In the genomic region with DNA sequence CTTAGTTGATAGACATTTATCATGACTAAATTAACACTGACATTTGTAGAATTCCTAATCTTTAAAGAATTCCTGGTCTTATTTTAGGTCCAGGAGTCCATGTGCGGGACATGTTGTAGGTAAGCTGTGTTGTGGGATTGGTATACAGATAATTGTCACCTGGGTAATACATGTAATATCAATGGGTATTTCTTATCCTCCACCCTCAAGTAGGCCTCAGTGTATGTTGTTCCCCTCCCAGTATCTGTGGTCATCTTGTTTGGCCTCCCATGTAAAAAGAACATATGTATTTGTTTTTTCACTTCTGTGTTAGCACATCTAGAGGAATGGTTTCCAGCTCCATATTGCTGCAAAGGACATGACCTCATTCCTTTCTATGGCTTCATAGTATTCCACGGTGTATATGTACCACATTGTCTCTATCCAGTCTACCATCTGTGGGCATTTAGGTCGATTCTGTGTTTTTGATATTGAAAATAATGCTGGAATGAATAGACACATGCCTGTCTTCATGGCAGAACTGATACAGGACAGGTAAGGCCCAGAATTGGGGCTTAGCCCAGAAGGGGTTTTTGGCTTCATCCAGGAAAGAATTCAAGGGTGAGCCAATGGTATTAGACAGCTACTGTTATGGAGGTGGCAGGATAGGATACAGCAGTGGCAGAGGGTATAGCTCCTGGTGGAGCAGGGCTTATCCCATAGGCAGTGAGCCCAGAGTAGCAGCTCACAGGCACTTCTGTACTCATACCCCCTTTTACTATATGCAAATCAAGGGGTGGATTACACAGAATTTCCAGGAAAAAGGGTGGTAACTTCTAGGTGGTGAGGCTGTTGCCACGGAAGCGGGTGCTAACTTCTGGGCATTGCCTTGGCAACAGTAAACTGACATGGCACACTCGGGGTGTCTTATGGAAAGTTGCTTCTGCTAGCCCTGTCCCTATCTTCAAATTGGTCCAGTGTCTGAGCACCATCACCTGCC, we compare ENCODE assay signal across 17 cellular contexts.
DNase-seq lines count a peak whose midpoint lies in the region; TF ChIP-seq lines count a peak whose summit lies in the region.
"Had no signal": no experiment of that assay in that cellular context is flagged by ENCODE, and none has a peak within 500 bp of the region (broad histone marks: within the 10 kb centered on the region; RNA-seq: fewer than 3 reads in every experiment).

No MANE protein-coding gene starts in this region.

- TF ChIP-seq CTCF in CD14-positive monocyte (IDR thresholded peaks at IDR 0.05) = no peak
- no peak for TF ChIP-seq CTCF in type B pancreatic cell (conservative IDR thresholded peaks at IDR 0.05)

- H3K4me1 Mint-ChIP-seq in CD14-positive monocyte (peaks cover 59% of the 10 kb centered on the region), immature natural killer cell (peaks cover 32 to 40% of the 10 kb centered on the region in 2 donors), type B pancreatic cell (ENCODE audit: unreplicated experiment) (no peaks in the 10 kb centered on the region)

- no peak for DNase-seq in CD14-positive monocyte (ENCODE audit: low spot score)
- peak; percentile 29 for DNase-seq in GF-D8 (lab: John Stamatoyannopoulos, UW)
- peak; percentile 55 for DNase-seq in UCSD-AML1 (lab: John Stamatoyannopoulos, UW; ENCODE audit: unreplicated experiment)
- DNase-seq in immature natural killer cell = peak in 1 of 3 donors; percentile 5
- no peak for DNase-seq in type B pancreatic cell (ENCODE audit: extremely low spot score, unreplicated experiment)
- DNase-seq in DMS153 (lab: John Stamatoyannopoulos, UW) = no peak
- DNase-seq in effector CD8-positive, alpha-beta T cell (lab: John Stamatoyannopoulos, UW) = no peak
- DNase-seq: colonic mucosa; heart right ventricle; Kasumi-1; left ventricle myocardium superior; mucosa of descending colon; NCI-H1417 treated with DMSO at 0.1 percent for 48 hours; PC-9; retina; stimulated activated CD4-positive, alpha-beta T cell treated with anti-CD3 and anti-CD28 coated beads, Interleukin-12 subunit alpha, Interleukin-12 subunit beta, amount 100 ng/mL, for 4 hours had no signal

- H3K36me3 Mint-ChIP-seq in CD14-positive monocyte (no peaks in the 10 kb centered on the region), immature natural killer cell (no peaks in the 10 kb centered on the region), type B pancreatic cell (no peaks in the 10 kb centered on the region)
- H3K36me3 Mint-ChIP-seq: stimulated activated memory B cell treated with anti-CD40 and anti-IgM and Interleukin-4, amounts not matched to agents 10 μg/mL and 1 μg/mL and 100 μg/mL, for 72 hours had no signal

- H3K27ac Mint-ChIP-seq in CD14-positive monocyte = peak overlapping the region in 6 of 7 donors; percentile 72 to 96 (median 92)
- peak overlapping the region in 1 of 6 donors; percentile 47 for H3K27ac Mint-ChIP-seq in immature natural killer cell
- H3K27ac Mint-ChIP-seq in type B pancreatic cell = no peak overlapping the region
- H3K27ac Mint-ChIP-seq: stimulated activated memory B cell treated with anti-CD40 and anti-IgM and Interleukin-4, amounts not matched to agents 10 μg/mL and 1 μg/mL and 100 μg/mL, for 72 hours had no signal

- H3K27me3 Mint-ChIP-seq in CD14-positive monocyte (ENCODE audit: low read depth in 3 of 3) = peaks cover 0 to 4% (median 3%) of the 10 kb centered on the region in 3 donors
- H3K27me3 Mint-ChIP-seq in immature natural killer cell (ENCODE audit: low read depth in 3 of 3) = peaks cover 0 to 4% (median 3%) of the 10 kb centered on the region in 3 donors
- peaks cover 5% of the 10 kb centered on the region for H3K27me3 Mint-ChIP-seq in type B pancreatic cell
- H3K27me3 Mint-ChIP-seq: stimulated activated memory B cell treated with anti-CD40 and anti-IgM and Interleukin-4, amounts not matched to agents 10 μg/mL and 1 μg/mL and 100 μg/mL, for 72 hours had no signal

- intact Hi-C loops in CD14-positive monocyte (cut with micrococcal nuclease) = loop anchor here in 1 of 2 donors (5.0 kb wide), 1 partner anchor 65 kb away; no protein-coding TSS in a partner anchor

- H3K4me3 Mint-ChIP-seq in CD14-positive monocyte (no peak overlapping the region), immature natural killer cell (peak overlapping the region in 4 of 5 donors; percentile 18 to 42 (median 30)), type B pancreatic cell (no peak overlapping the region)
- H3K4me3 Mint-ChIP-seq: stimulated activated memory B cell treated with anti-CD40 and anti-IgM and Interleukin-4, amounts not matched to agents 10 μg/mL and 1 μg/mL and 100 μg/mL, for 72 hours had no signal

- H3K9me3 Mint-ChIP-seq in CD14-positive monocyte = peaks cover 0 to 8% (median 0%) of the 10 kb centered on the region in 7 donors
- H3K9me3 Mint-ChIP-seq in immature natural killer cell = no peaks in the 10 kb centered on the region
- H3K9me3 Mint-ChIP-seq in type B pancreatic cell = no peaks in the 10 kb centered on the region
- H3K9me3 Mint-ChIP-seq: stimulated activated memory B cell treated with anti-CD40 and anti-IgM and Interleukin-4, amounts not matched to agents 10 μg/mL and 1 μg/mL and 100 μg/mL, for 72 hours had no signal

Comparison
In these comparisons a context has a peak if more than half of its experiments do, and no peak if none do; other contexts are left out.
1. DNase-seq: peak in GF-D8 (single experiment) and UCSD-AML1 (single experiment); none in CD14-positive monocyte (single experiment), type B pancreatic cell (single experiment), DMS153 (single experiment) and effector CD8-positive, alpha-beta T cell (single experiment).
2. H3K4me3 Mint-ChIP-seq: peak in immature natural killer cell (4 of 5); none in CD14-positive monocyte (0 of 2) and type B pancreatic cell (single experiment).